Comparison of ENCODE assay signal across 9 cellular contexts in genomic region chr6:35096129-35096852, GRCh38. TPM values are rescaled to one million over a fixed set of nuclear protein-coding genes. Genes with fewer than 3 reads are reported as not detected.
DNase-seq lines count a peak whose midpoint lies in the region; ATAC-seq, FAIRE-seq and TF ChIP-seq lines count a peak whose summit lies in the region.
"Had no signal": no experiment of that assay in that cellular context is flagged by ENCODE, and none has a peak within 500 bp of the region (broad histone marks: within the 10 kb centered on the region; RNA-seq: fewer than 3 reads in every experiment).

No MANE protein-coding gene starts in this region.

- no peaks in the 10 kb centered on the region for H4K20me1 ChIP-seq in endothelial cell of umbilical vein (replicated peaks; ENCODE audit: control insufficient read depth, extremely low read depth, insufficient read depth, low read length)

- DNase-seq in EH (ENCODE audit: low read depth) (peak; percentile 97), NCI-H446 (lab: John Stamatoyannopoulos, UW) (peak; percentile 58 to 83), endothelial cell of umbilical vein (ENCODE audit: low read depth, low spot score) (peak; percentile 84), nephron progenitor cell (no peak), NCI-H2227 (lab: John Stamatoyannopoulos, UW; ENCODE audit: unreplicated experiment) (no peak)
- DNase-seq in stimulated activated naive CD4-positive, alpha-beta T cell (lab: John Stamatoyannopoulos, UW), result no peak
- DNase-seq: Peyer's patch had no signal

- peaks cover 40% of the 10 kb centered on the region for H3K4me1 Mint-ChIP-seq in nephron progenitor cell

- peak overlapping the region; percentile 29 for H3K27ac Mint-ChIP-seq in nephron progenitor cell

- H3K9me3 ChIP-seq in endothelial cell of umbilical vein (replicated peaks; ENCODE audit: control insufficient read depth, insufficient read depth, low read length), result no peaks in the 10 kb centered on the region
- H3K9me3 ChIP-seq: Peyer's patch had no signal

- H3K4me2 ChIP-seq in endothelial cell of umbilical vein (ENCODE audit: insufficient read depth, low read length), result peak overlapping the region; percentile 62

- intact Hi-C loops in endothelial cell of umbilical vein (cut with micrococcal nuclease), result no loop called here

- TF ChIP-seq CTCF in endothelial cell of umbilical vein (IDR thresholded peaks at IDR 0.05; ENCODE audit: extremely low read depth in 1 of 2, insufficient read depth in 1 of 2, low read depth in 1 of 2, low read length in 2 of 2) (no peak), nephron progenitor cell (IDR thresholded peaks at IDR 0.05) (no peak)

- H3K9ac ChIP-seq in endothelial cell of umbilical vein (replicated peaks; ENCODE audit: extremely low read depth, insufficient read depth, low read length), result no peak overlapping the region

- H3K4me3 Mint-ChIP-seq in nephron progenitor cell, result no peak overlapping the region

- H3K27me3 Mint-ChIP-seq in nephron progenitor cell (ENCODE audit: low read depth, poor library complexity), result no peaks in the 10 kb centered on the region

- peaks cover 12% of the 10 kb centered on the region for H3K4me1 ChIP-seq in endothelial cell of umbilical vein (ENCODE audit: control insufficient read depth, extremely low read depth, insufficient read depth, low read length)

- peak; percentile 93 for FAIRE-seq in endothelial cell of umbilical vein (lab: Jason Lieb, UNC)

- H3K79me2 ChIP-seq in endothelial cell of umbilical vein (ENCODE audit: control insufficient read depth, insufficient read depth, low read length), result no peaks in the 10 kb centered on the region

- POLR2A ChIA-PET in endothelial cell of umbilical vein (lab: Charles Lee), result no interaction called here

- H3K27me3 ChIP-seq in endothelial cell of umbilical vein (ENCODE audit: control insufficient read depth in 2 of 2, insufficient read depth in 2 of 2, low read length in 2 of 2), result no peaks in the 10 kb centered on the region
- H3K27me3 ChIP-seq: Peyer's patch had no signal

- H3K36me3 Mint-ChIP-seq in nephron progenitor cell (ENCODE audit: low read depth), result no peaks in the 10 kb centered on the region

- peak overlapping the region; percentile 42 for H3K27ac ChIP-seq in endothelial cell of umbilical vein (ENCODE audit: insufficient read depth, low read depth, low read length)

- H2AFZ ChIP-seq in endothelial cell of umbilical vein (ENCODE audit: low read depth, low read length), result peak overlapping the region; percentile 34

- no TSS peak for BruUV-seq in endothelial cell of umbilical vein (replicated peaks; lab: Mats Ljungman, UMichigan)

- ATAC-seq in GM18517 (IDR thresholded peaks at IDR 0.05; ENCODE audit: unreplicated experiment) (no peak), GM18520 (IDR thresholded peaks at IDR 0.05; ENCODE audit: unreplicated experiment) (no peak)

- H3K36me3 ChIP-seq in endothelial cell of umbilical vein (ENCODE audit: control insufficient read depth in 2 of 2, extremely low read depth in 1 of 2, insufficient read depth in 2 of 2, low read length in 2 of 2), result no peaks in the 10 kb centered on the region
- H3K36me3 ChIP-seq: Peyer's patch had no signal

- no peaks in the 10 kb centered on the region for H3K9me3 Mint-ChIP-seq in nephron progenitor cell

- H3K4me3 ChIP-seq in endothelial cell of umbilical vein (replicated peaks in 1 of 3; ENCODE audit: insufficient read depth in 1 of 3, low read depth in 1 of 3, low read length in 3 of 3), result no peak overlapping the region
- H3K4me3 ChIP-seq: Peyer's patch had no signal

- no peak for TF ChIP-seq POLR2A in endothelial cell of umbilical vein (IDR thresholded peaks at IDR 0.05; ENCODE audit: low read depth, low read length)

- H3K9me1 ChIP-seq in endothelial cell of umbilical vein (replicated peaks; ENCODE audit: control insufficient read depth, extremely low read depth, insufficient read depth, low read length), result no peaks in the 10 kb centered on the region

- CTCF ChIA-PET in endothelial cell of umbilical vein (lab: Charles Lee), result interaction anchor here (0.5 to 2.5 kb wide), 9 partner anchors 8 to 350 kb away, joined by 3 to 16 read pairs (median 3); no protein-coding TSS in a partner anchor

- dilution Hi-C loops in endothelial cell of umbilical vein (cut with MboI; ENCODE audit: extremely low pct_ligation_motif_present, low sequenced_read_pairs), result no loop called here

TF ChIP-seq in endothelial cell of umbilical vein, 7 proteins besides CTCF, POLR2A, EP300 and RAD21:
- TF ChIP-seq FOS (IDR thresholded peaks at IDR 0.05; ENCODE audit: borderline replicate concordance, insufficient read depth, low read length), result peak; percentile 66
- no peak for TF ChIP-seq GATA2 (IDR thresholded peaks at IDR 0.05; ENCODE audit: insufficient read depth, insufficient read length, low read depth, low read length)
- peak; percentile 22 for TF ChIP-seq JUN (IDR thresholded peaks at IDR 0.05; ENCODE audit: borderline replicate concordance, insufficient read depth, insufficient read length, low read depth)
- TF ChIP-seq EZH2 (IDR thresholded peaks at IDR 0.05; ENCODE audit: borderline replicate concordance, low read depth, low read length, severe bottlenecking), result no peak
- TF ChIP-seq POLR2AphosphoS5 (IDR thresholded peaks at IDR 0.05; ENCODE audit: insufficient read depth, low read depth, low read length), result peak; percentile 34
- no peak for TF ChIP-seq MYC (IDR thresholded peaks at IDR 0.05; ENCODE audit: low read depth, low read length)
- TF ChIP-seq MAX (IDR thresholded peaks at IDR 0.05; ENCODE audit: insufficient read depth, insufficient read length), result no peak

RNA-seq across cellular contexts. Expression of gene TCP11, which starts 44.8 kb away (rescaled TPM):
- total RNA-seq in endothelial cell of umbilical vein, result not detected in 2 replicates
- polyA plus RNA-seq in endothelial cell of umbilical vein, result 0.18 TPM in 2 replicates
- polyA plus RNA-seq in endothelial cell of umbilical vein (2011; cell fraction: cytosol; rRNA removed), result 0.05 and 0.14 TPM in 2 replicates
- polyA plus RNA-seq in endothelial cell of umbilical vein (2011; cell fraction: nucleus; rRNA removed), result 0.14 TPM in 1 of 2 replicates, not detected in the other
- not detected in 2 replicates for polyA plus RNA-seq in endothelial cell of umbilical vein (2012)
- 0.32 TPM in 1 of 2 replicates, not detected in the other for polyA minus RNA-seq in endothelial cell of umbilical vein
- not detected for polyA minus RNA-seq in endothelial cell of umbilical vein (2011; cell fraction: cytosol; rRNA and poly(A)+ RNA removed)
- not detected in 2 replicates for polyA minus RNA-seq in endothelial cell of umbilical vein (2011; cell fraction: nucleus; rRNA and poly(A)+ RNA removed)
- total RNA-seq: Peyer's patch had no signal

Comparison
In these comparisons a context has a peak if more than half of its experiments do, and no peak if none do; other contexts are left out.
1. DNase-seq: peak in EH (single experiment), NCI-H446 (2 of 2) and endothelial cell of umbilical vein (single experiment); none in nephron progenitor cell (single experiment), NCI-H2227 (single experiment) and stimulated activated naive CD4-positive, alpha-beta T cell (0 of 6).